Comparison of ENCODE assay signal across 24 cellular contexts in the genomic region with DNA sequence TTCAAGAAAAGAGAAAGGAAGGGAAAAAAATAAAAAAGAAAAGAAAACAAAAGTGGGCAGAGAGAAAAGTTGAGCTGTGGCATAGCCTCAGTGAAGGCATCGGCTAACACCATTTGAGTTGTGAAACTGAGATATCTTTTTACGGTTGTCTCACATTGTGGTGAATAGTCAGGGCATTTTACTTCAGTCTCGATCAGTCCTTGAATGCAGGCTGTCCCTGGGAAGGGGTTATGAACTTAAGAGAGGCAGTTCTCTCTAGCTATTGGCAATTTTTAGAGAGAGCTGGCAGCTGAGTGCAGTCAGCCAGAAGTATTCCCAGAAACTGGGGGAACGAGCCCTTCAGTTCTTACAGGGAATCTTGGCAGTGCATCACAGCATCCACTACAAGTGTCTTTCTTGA.
"Had no signal": no experiment of that assay in that cellular context is flagged by ENCODE, and none has a peak within 500 bp of the region (broad histone marks: within the 10 kb centered on the region; RNA-seq: fewer than 3 reads in every experiment).

No MANE protein-coding gene starts in this region.

- H2AFZ ChIP-seq: hepatocyte had no signal

- H3K4me3 ChIP-seq: heart right ventricle, hepatocyte, lung, ovary, right atrium auricular region, right lobe of liver, smooth muscle cell, stomach, testis, thyroid gland, transverse colon, upper lobe of left lung, vagina had no signal

- H3K4me2 ChIP-seq: hepatocyte, smooth muscle cell had no signal

- H3K36me3 Mint-ChIP-seq: naive B cell; natural killer cell; stimulated activated memory B cell treated with anti-CD40 and anti-IgM and Interleukin-4, amounts not matched to agents 10 μg/mL and 1 μg/mL and 100 μg/mL, for 72 hours had no signal

- H3K4me3 Mint-ChIP-seq: naive B cell; natural killer cell; stimulated activated memory B cell treated with anti-CD40 and anti-IgM and Interleukin-4, amounts not matched to agents 10 μg/mL and 1 μg/mL and 100 μg/mL, for 72 hours had no signal

- H3K79me2 ChIP-seq: hepatocyte had no signal

- H3K4me1 ChIP-seq: heart right ventricle, right atrium auricular region, right lobe of liver, stomach, testis, thyroid gland, transverse colon, upper lobe of left lung, vagina had no signal

- H3K36me3 ChIP-seq: heart right ventricle, ovary, right atrium auricular region, right lobe of liver, stomach, thyroid gland, transverse colon, upper lobe of left lung, vagina had no signal

- H3K27ac ChIP-seq: heart right ventricle, hepatocyte, ovary, right atrium auricular region, right lobe of liver, stomach, testis, thyroid gland, transverse colon, upper lobe of left lung, vagina had no signal

- H3K9me3 Mint-ChIP-seq: stimulated activated memory B cell treated with anti-CD40 and anti-IgM and Interleukin-4, amounts not matched to agents 10 μg/mL and 1 μg/mL and 100 μg/mL, for 72 hours had no signal

- ATAC-seq: heart right ventricle; natural killer cell; right lobe of liver; stimulated activated memory B cell treated with anti-CD40 and anti-IgM and Interleukin-4, amounts not matched to agents 10 μg/mL and 1 μg/mL and 100 μg/mL, for 72 hours; stimulated activated naive CD8-positive, alpha-beta T cell treated with anti-CD3 and anti-CD28 coated beads, Interleukin-15, Interleukin-2, amounts not matched to agents 100 U/mL and 50 U/mL, for 24 hours had no signal

- H3K4me1 Mint-ChIP-seq: naive B cell; natural killer cell; stimulated activated memory B cell treated with anti-CD40 and anti-IgM and Interleukin-4, amounts not matched to agents 10 μg/mL and 1 μg/mL and 100 μg/mL, for 72 hours had no signal

- H3K9me3 ChIP-seq: ovary, right atrium auricular region, testis, thyroid gland, transverse colon, vagina had no signal

- H3K27me3 ChIP-seq: hepatocyte, ovary, right atrium auricular region, right lobe of liver, stomach, testis, thyroid gland, transverse colon, upper lobe of left lung, vagina had no signal

- H3K27me3 Mint-ChIP-seq: naive B cell; progenitor cell of endocrine pancreas; stimulated activated memory B cell treated with anti-CD40 and anti-IgM and Interleukin-4, amounts not matched to agents 10 μg/mL and 1 μg/mL and 100 μg/mL, for 72 hours had no signal

- H3K27ac Mint-ChIP-seq: naive B cell; natural killer cell; progenitor cell of endocrine pancreas; stimulated activated memory B cell treated with anti-CD40 and anti-IgM and Interleukin-4, amounts not matched to agents 10 μg/mL and 1 μg/mL and 100 μg/mL, for 72 hours had no signal

- DNase-seq: heart right ventricle; islet precursor cell; mesenchymal stem cell; naive B cell; natural killer cell; ovary; right lobe of liver; stimulated activated CD4-positive, alpha-beta T cell treated with anti-CD3 and anti-CD28 coated beads, Interleukin-1b, Interleukin-23, amount 100 ng/mL, for 48 hours; stimulated activated CD4-positive, alpha-beta T cell treated with anti-CD3 and anti-CD28 coated beads, Interleukin-2, amount 100 ng/mL, for 48 hours; stimulated activated CD4-positive, alpha-beta T cell treated with anti-CD3 and anti-CD28 coated beads, Interleukin-4, amount 100 ng/mL, for 4 hours; stimulated activated CD8-positive, alpha-beta memory T cell treated with anti-CD3 and anti-CD28 coated beads, Interleukin-4, amount 100 ng/mL, for 48 hours; stimulated activated naive CD8-positive, alpha-beta T cell treated with anti-CD3 and anti-CD28 coated beads, Interleukin-15, Interleukin-2, amounts not matched to agents 100 U/mL and 50 U/mL, for 24 hours; stomach; testis; transverse colon; upper lobe of left lung had no signal
